10 cellular contexts compared by ENCODE assay signal in the genomic region with DNA sequence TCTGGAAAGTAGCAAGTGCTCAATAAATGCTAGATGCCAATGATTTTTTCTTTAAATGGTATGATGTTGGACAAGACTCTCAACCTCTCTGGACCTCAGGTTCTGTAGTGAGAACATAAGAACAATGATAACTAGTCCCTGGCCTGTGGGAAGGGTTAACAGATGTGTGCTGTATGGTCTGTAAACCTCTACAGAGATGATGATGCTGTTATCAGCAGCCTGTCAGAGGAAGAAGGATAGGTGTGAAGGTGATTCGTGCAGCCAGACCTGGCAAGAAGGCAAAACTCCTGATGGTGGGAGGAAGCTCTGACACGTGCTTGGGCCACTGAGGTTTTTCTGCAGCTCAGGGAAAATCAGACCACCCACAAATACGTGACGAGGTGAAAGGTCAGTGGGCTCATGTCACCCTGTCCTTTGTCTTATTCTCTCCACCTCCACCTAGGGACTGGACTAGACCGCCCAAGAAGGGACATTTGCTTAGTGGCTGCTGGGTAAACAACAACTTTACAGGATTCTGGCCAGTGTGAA.
"Had no signal": no experiment of that assay in that cellular context is flagged by ENCODE, and none has a peak within 500 bp of the region (broad histone marks: within the 10 kb centered on the region; RNA-seq: fewer than 3 reads in every experiment).

No MANE protein-coding gene starts in this region.

- ATAC-seq: gastroesophageal sphincter, SK-N-SH treated with all-trans-retinoic acid at 6 μM for 48 hours, upper lobe of right lung had no signal

- H3K4me3 Mint-ChIP-seq: activated T-cell treated with anti-CD3 and anti-CD28 coated beads, Interleukin-2, amount 50 U/mL, for 4 hours; endodermal cell had no signal

- H3K27ac Mint-ChIP-seq: endodermal cell had no signal

- DNase-seq: dorsolateral prefrontal cortex, endodermal cell, erythroblast, SHP77, upper lobe of right lung, WERI-Rb-1 had no signal

- H3K4me3 ChIP-seq: dorsolateral prefrontal cortex, gastroesophageal sphincter, thoracic aorta, upper lobe of right lung had no signal

- H3K9me3 Mint-ChIP-seq: activated T-cell treated with anti-CD3 and anti-CD28 coated beads, Interleukin-2, amount 50 U/mL, for 4 hours; endodermal cell had no signal
